ENCODE assay signal across 20 cellular contexts in the genomic region with DNA sequence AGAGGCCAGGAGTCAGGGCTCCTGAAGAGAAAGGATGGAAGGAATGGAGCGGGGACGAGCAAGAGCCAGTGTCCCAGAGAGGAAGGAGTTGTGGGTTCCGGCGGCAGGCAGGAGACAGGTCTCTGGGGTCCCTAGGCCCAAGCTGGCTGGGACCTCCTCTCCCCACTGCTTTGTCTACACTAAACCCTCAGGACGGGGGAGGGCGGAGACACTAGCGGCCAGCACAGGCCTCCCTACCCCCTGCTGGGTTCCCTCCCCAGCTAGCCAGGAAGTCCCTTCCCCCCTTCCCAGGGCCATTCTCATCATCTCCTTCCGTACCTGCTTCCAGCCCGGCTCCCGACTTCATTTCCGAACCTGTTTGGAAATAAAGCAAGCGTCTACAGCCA.
DNase-seq lines count a peak whose midpoint lies in the region; ATAC-seq and TF ChIP-seq lines count a peak whose summit lies in the region.
"Had no signal": no experiment of that assay in that cellular context is flagged by ENCODE, and none has a peak within 500 bp of the region (broad histone marks: within the 10 kb centered on the region; RNA-seq: fewer than 3 reads in every experiment).

No MANE protein-coding gene starts in this region.

- no peaks in the 10 kb centered on the region for H3K36me3 Mint-ChIP-seq in activated naive CD4-positive, alpha-beta T cell treated with anti-CD3 and anti-CD28 coated beads, Interleukin-2, amount 10 ng/mL, durations not matched to agents 7 days and 5 days
- no peaks in the 10 kb centered on the region for H3K36me3 Mint-ChIP-seq in neural progenitor cell
- no peaks in the 10 kb centered on the region for H3K36me3 Mint-ChIP-seq in activated T-cell treated with anti-CD3 and anti-CD28 coated beads, Interleukin-2, amount 50 U/mL, for 72 hours (ENCODE audit: insufficient read depth in 2 of 2)

- no peak overlapping the region for H3K27ac ChIP-seq in neural progenitor cell
- H3K27ac ChIP-seq: SJCRH30 had no signal

- no peaks in the 10 kb centered on the region for H3K36me3 ChIP-seq in neural progenitor cell
- H3K36me3 ChIP-seq: BE2C, SJCRH30 had no signal

- no peak for TF ChIP-seq POLR2A in NB4 (IDR thresholded peaks at IDR 0.05; ENCODE audit: extremely low read depth, insufficient read length)

- no peaks in the 10 kb centered on the region for H3K79me2 ChIP-seq in neural progenitor cell (ENCODE audit: low read depth)

- TF ChIP-seq CTCF in NB4 (IDR thresholded peaks at IDR 0.05; ENCODE audit: low read depth, low read length), result no peak
- no peak for TF ChIP-seq CTCF in choroid plexus epithelial cell (conservative IDR thresholded peaks at IDR 0.05; ENCODE audit: low read depth, low read length)
- no peak for TF ChIP-seq CTCF in neural progenitor cell (IDR thresholded peaks at IDR 0.05)

- peak overlapping the region; percentile 12 for H3K4me2 ChIP-seq in neural progenitor cell

- H3K4me3 ChIP-seq in NB4 (ENCODE audit: low read depth, low read length), result peak overlapping the region; percentile 44
- no peak overlapping the region for H3K4me3 ChIP-seq in choroid plexus epithelial cell (ENCODE audit: low read depth, low read length)
- no peak overlapping the region for H3K4me3 ChIP-seq in neural progenitor cell
- H3K4me3 ChIP-seq: GM12878, SJCRH30 had no signal

- H3K27me3 ChIP-seq in neural progenitor cell, result no peaks in the 10 kb centered on the region
- H3K27me3 ChIP-seq: BE2C, SJCRH30 had no signal

- no peaks in the 10 kb centered on the region for H4K20me1 ChIP-seq in neural progenitor cell (ENCODE audit: low read depth)

- peaks cover 13% of the 10 kb centered on the region for H3K4me1 ChIP-seq in neural progenitor cell
- H3K4me1 ChIP-seq: BE2C, SJCRH30 had no signal

- no peak overlapping the region for H2AFZ ChIP-seq in neural progenitor cell (replicated peaks)

- no peak overlapping the region for H3K9ac ChIP-seq in neural progenitor cell

- H3K9me3 Mint-ChIP-seq in activated naive CD4-positive, alpha-beta T cell treated with anti-CD3 and anti-CD28 coated beads, Interleukin-2, amount 10 ng/mL, durations not matched to agents 7 days and 5 days, result no peaks in the 10 kb centered on the region
- H3K9me3 Mint-ChIP-seq in neural progenitor cell, result no peaks in the 10 kb centered on the region
- no peaks in the 10 kb centered on the region for H3K9me3 Mint-ChIP-seq in activated T-cell treated with anti-CD3 and anti-CD28 coated beads, Interleukin-2, amount 50 U/mL, for 72 hours
- H3K9me3 Mint-ChIP-seq: HFFc6 had no signal

- H3F3A ChIP-seq in neural progenitor cell (ENCODE audit: low read depth), result peaks cover 4% of the 10 kb centered on the region

- H3K4me3 Mint-ChIP-seq in activated naive CD4-positive, alpha-beta T cell treated with anti-CD3 and anti-CD28 coated beads, Interleukin-2, amount 10 ng/mL, durations not matched to agents 7 days and 5 days, result no peak overlapping the region
- no peak overlapping the region for H3K4me3 Mint-ChIP-seq in neural progenitor cell
- H3K4me3 Mint-ChIP-seq in activated T-cell treated with anti-CD3 and anti-CD28 coated beads, Interleukin-2, amount 50 U/mL, for 72 hours, result no peak overlapping the region
- H3K4me3 Mint-ChIP-seq: HFFc6 had no signal

- H3K9me3 ChIP-seq in neural progenitor cell (ENCODE audit: low read depth), result no peaks in the 10 kb centered on the region
- H3K9me3 ChIP-seq: BE2C, SJCRH30 had no signal

- H3K27ac Mint-ChIP-seq in activated naive CD4-positive, alpha-beta T cell treated with anti-CD3 and anti-CD28 coated beads, Interleukin-2, amount 10 ng/mL, durations not matched to agents 7 days and 5 days, result peak overlapping the region; percentile 39
- H3K27ac Mint-ChIP-seq in neural progenitor cell, result peak overlapping the region; percentile 17
- H3K27ac Mint-ChIP-seq in activated T-cell treated with anti-CD3 and anti-CD28 coated beads, Interleukin-2, amount 50 U/mL, for 72 hours, result no peak overlapping the region
- H3K27ac Mint-ChIP-seq: HFFc6 had no signal

- no peak for DNase-seq in activated naive CD4-positive, alpha-beta T cell treated with anti-CD3 and anti-CD28 coated beads, Interleukin-2, amount 10 ng/mL, durations not matched to agents 7 days and 5 days
- DNase-seq in activated naive CD4-positive, alpha-beta T cell treated with anti-CD3 and anti-CD28 coated beads, Interleukin-2, amount 50 U/mL, for 16 hours, result no peak
- peak; percentile 97 for DNase-seq in NB4 (ENCODE audit: low read depth)
- DNase-seq in choroid plexus epithelial cell (ENCODE audit: low read depth), result peak; percentile 43
- no peak for DNase-seq in neural progenitor cell (ENCODE audit: low spot score)
- no peak for DNase-seq in activated T-cell treated with anti-CD3 and anti-CD28 coated beads, Interleukin-2, amount 50 U/mL, for 72 hours
- no peak for DNase-seq in NCI-H446 treated with DMSO at 0.1 percent for 48 hours (lab: John Stamatoyannopoulos, UW)
- DNase-seq: 8988T, BE2C, DMS79 treated with DMSO at 0.1 percent for 48 hours, GDM1, GOT3, HFFc6, Karpas-422, NCI-H187, NCI-H345, RPMI8226, SJCRH30 had no signal

- H3K4me1 Mint-ChIP-seq in activated naive CD4-positive, alpha-beta T cell treated with anti-CD3 and anti-CD28 coated beads, Interleukin-2, amount 10 ng/mL, durations not matched to agents 7 days and 5 days, result no peaks in the 10 kb centered on the region
- H3K4me1 Mint-ChIP-seq in neural progenitor cell, result peaks cover 13% of the 10 kb centered on the region
- H3K4me1 Mint-ChIP-seq in activated T-cell treated with anti-CD3 and anti-CD28 coated beads, Interleukin-2, amount 50 U/mL, for 72 hours (ENCODE audit: low read depth), result no peaks in the 10 kb centered on the region

- CTCF ChIA-PET in activated naive CD4-positive, alpha-beta T cell treated with anti-CD3 and anti-CD28 coated beads, Interleukin-2, amount 10 ng/mL, durations not matched to agents 7 days and 5 days (lab: Charles Lee), result interaction anchor here (1.4 kb wide), 1 partner anchor 46 kb away, joined by 4 read pairs; no protein-coding TSS in a partner anchor

- peaks cover 1% of the 10 kb centered on the region for H3K27me3 Mint-ChIP-seq in activated naive CD4-positive, alpha-beta T cell treated with anti-CD3 and anti-CD28 coated beads, Interleukin-2, amount 10 ng/mL, durations not matched to agents 7 days and 5 days
- H3K27me3 Mint-ChIP-seq in neural progenitor cell (ENCODE audit: insufficient read depth, low read depth), result peaks cover 6% of the 10 kb centered on the region
- no peaks in the 10 kb centered on the region for H3K27me3 Mint-ChIP-seq in activated T-cell treated with anti-CD3 and anti-CD28 coated beads, Interleukin-2, amount 50 U/mL, for 72 hours (ENCODE audit: low read depth)

- ATAC-seq in activated T-cell treated with anti-CD3 and anti-CD28 coated beads, Interleukin-2, amount 50 U/mL, for 72 hours (replicated peaks in 1 of 2), result no peak
- ATAC-seq in GM19455 (IDR thresholded peaks at IDR 0.05; ENCODE audit: unreplicated experiment), result no peak
- ATAC-seq: GM12878 had no signal

Comparison
In these comparisons a context has a peak if more than half of its experiments do, and no peak if none do; other contexts are left out.
1. DNase-seq: peak in NB4 (single experiment) and choroid plexus epithelial cell (single experiment); none in activated naive CD4-positive, alpha-beta T cell treated with anti-CD3 and anti-CD28 coated beads, Interleukin-2, amount 10 ng/mL, durations not matched to agents 7 days and 5 days (single experiment), activated naive CD4-positive, alpha-beta T cell treated with anti-CD3 and anti-CD28 coated beads, Interleukin-2, amount 50 U/mL, for 16 hours (single experiment), neural progenitor cell (single experiment), activated T-cell treated with anti-CD3 and anti-CD28 coated beads, Interleukin-2, amount 50 U/mL, for 72 hours (0 of 2) and NCI-H446 treated with DMSO at 0.1 percent for 48 hours (single experiment).